ENCODE assay signal across 12 cellular contexts in the genomic region with DNA sequence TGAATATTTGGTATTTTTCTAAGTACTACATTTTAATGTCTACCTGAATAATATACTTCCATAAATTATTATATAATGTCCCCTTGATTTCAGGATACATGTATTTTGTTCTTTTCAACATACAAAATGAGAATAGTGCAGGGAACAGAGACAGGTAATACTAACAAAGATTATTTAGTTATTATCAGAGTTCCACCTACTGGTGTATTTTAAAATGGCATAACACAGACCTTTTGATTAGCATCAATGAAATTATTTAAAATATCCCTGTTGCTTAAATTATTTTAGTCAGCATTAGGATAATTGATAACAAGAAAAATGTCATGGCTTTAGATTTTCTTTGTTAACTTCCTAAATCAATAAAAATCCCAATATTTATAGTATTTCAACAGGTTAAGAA.
DNase-seq lines count a peak whose midpoint lies in the region; ATAC-seq and TF ChIP-seq lines count a peak whose summit lies in the region.
"Had no signal": no experiment of that assay in that cellular context is flagged by ENCODE, and none has a peak within 500 bp of the region (broad histone marks: within the 10 kb centered on the region; RNA-seq: fewer than 3 reads in every experiment).

No MANE protein-coding gene starts in this region.

- ATAC-seq in heart right ventricle (no peak), GM19397 (IDR thresholded peaks at IDR 0.05; ENCODE audit: unreplicated experiment) (no peak), GM21515 (IDR thresholded peaks at IDR 0.05; ENCODE audit: unreplicated experiment) (no peak)

- TF ChIP-seq CTCF in left ventricle myocardium inferior (IDR thresholded peaks at IDR 0.05; ENCODE audit: borderline replicate concordance) (peak; percentile 10), heart right ventricle (IDR thresholded peaks at IDR 0.05) (peak in 1 of 9 donors; percentile 9), choroid plexus epithelial cell (conservative IDR thresholded peaks at IDR 0.05; ENCODE audit: low read depth, low read length) (no peak)

- H3K4me3 ChIP-seq in left ventricle myocardium inferior (no peak overlapping the region), heart right ventricle (no peak overlapping the region), choroid plexus epithelial cell (ENCODE audit: low read depth, low read length) (no peak overlapping the region)

- H3K4me1 ChIP-seq in left ventricle myocardium inferior (no peaks in the 10 kb centered on the region), heart right ventricle (no peaks in the 10 kb centered on the region)

- intact Hi-C loops in left ventricle myocardium inferior (cut with micrococcal nuclease) (no loop called here), heart right ventricle (cut with DNase I) (no loop called here)

- H3K9me3 ChIP-seq in left ventricle myocardium inferior (replicated peaks), result no peaks in the 10 kb centered on the region
- H3K9me3 ChIP-seq in heart right ventricle, result no peaks in the 10 kb centered on the region
- H3K9me3 ChIP-seq: neutrophil had no signal

- H3K27ac ChIP-seq in left ventricle myocardium inferior (replicated peaks) (no peak overlapping the region), heart right ventricle (no peak overlapping the region)
- H3K27ac ChIP-seq: neutrophil had no signal

- H3K27me3 ChIP-seq in left ventricle myocardium inferior (ENCODE audit: low read depth), result peaks cover 39% of the 10 kb centered on the region
- H3K27me3 ChIP-seq in heart right ventricle, result peaks cover 0 to 30% (median 6%) of the 10 kb centered on the region in 7 donors

- no peak for DNase-seq in left ventricle myocardium inferior
- no peak for DNase-seq in heart right ventricle
- DNase-seq in NCI-H1694 treated with DMSO at 0.1 percent for 48 hours (lab: John Stamatoyannopoulos, UW), result peak; percentile 60
- peak; percentile 18 for DNase-seq in choroid plexus epithelial cell (ENCODE audit: low read depth)
- DNase-seq in NK-92 treated with Interleukin-12 subunit alpha and Interleukin-12 subunit beta, amount 100 ng/mL, for 24 hours (lab: John Stamatoyannopoulos, UW), result no peak
- DNase-seq in D341Med (ENCODE audit: low spot score), result no peak
- DNase-seq: activated T-cell treated with anti-CD3 and anti-CD28 coated beads, Interleukin-2, amount 50 U/mL, for 24 hours; erythroblast; stimulated activated CD4-positive, alpha-beta T cell treated with anti-CD3 and anti-CD28 coated beads, Interleukin-2, amount 100 ng/mL, for 48 hours had no signal

- no peaks in the 10 kb centered on the region for H3K36me3 ChIP-seq in left ventricle myocardium inferior
- H3K36me3 ChIP-seq in heart right ventricle, result no peaks in the 10 kb centered on the region
- H3K36me3 ChIP-seq: neutrophil had no signal

Comparison
In these comparisons a context has a peak if more than half of its experiments do, and no peak if none do; other contexts are left out.
1. DNase-seq: peak in NCI-H1694 treated with DMSO at 0.1 percent for 48 hours (single experiment) and choroid plexus epithelial cell (single experiment); none in left ventricle myocardium inferior (single experiment), heart right ventricle (0 of 2), NK-92 treated with Interleukin-12 subunit alpha and Interleukin-12 subunit beta, amount 100 ng/mL, for 24 hours (single experiment) and D341Med (single experiment).